ENCODE assay signal across 20 cellular contexts in genomic region chr11:112541140-112541901, GRCh38.
"Had no signal": no experiment of that assay in that cellular context is flagged by ENCODE, and none has a peak within 500 bp of the region (broad histone marks: within the 10 kb centered on the region; RNA-seq: fewer than 3 reads in every experiment).

No MANE protein-coding gene starts in this region.

- DNase-seq: activated CD4-positive, alpha-beta T cell treated with anti-CD3 and anti-CD28 coated beads, Interleukin-2, amount 50 U/mL, for 4 hours; activated gamma-delta T cell; activated T-cell treated with anti-CD3 and anti-CD28 coated beads, Interleukin-2, amount 50 U/mL, for 72 hours; cerebellar nuclear complex; cortex of kidney; esophagus squamous epithelium; hippocampal formation; islet precursor cell; sigmoid colon; spleen; stimulated activated CD4-positive, alpha-beta T cell treated with anti-CD3 and anti-CD28 coated beads, Interleukin-4, amount 100 ng/mL, for 4 hours; stimulated activated naive B cell treated with anti-CD40 and anti-IgM and Interleukin-4, amounts not matched to agents 10 μg/mL and 1 μg/mL and 100 μg/mL, for 72 hours; T-helper 2 cell; upper lobe of left lung; WERI-Rb-1 had no signal

- H3K27me3 ChIP-seq: ascending aorta, sigmoid colon, upper lobe of left lung had no signal

- H3K9me3 Mint-ChIP-seq: activated naive CD4-positive, alpha-beta T cell treated with anti-CD3 and anti-CD28 coated beads, Interleukin-2, amount 50 U/mL, for 24 hours; stimulated activated naive B cell treated with anti-CD40 and anti-IgM and Interleukin-4, amounts not matched to agents 10 μg/mL and 1 μg/mL and 100 μg/mL, for 72 hours had no signal

- H3K4me3 ChIP-seq: ascending aorta, esophagus squamous epithelium, prostate gland, sigmoid colon, spleen, thoracic aorta, upper lobe of left lung had no signal

- H3K4me1 ChIP-seq: prostate gland, spleen had no signal

- H3K4me3 Mint-ChIP-seq: activated naive CD4-positive, alpha-beta T cell treated with anti-CD3 and anti-CD28 coated beads, Interleukin-2, amount 50 U/mL, for 24 hours; activated T-cell treated with anti-CD3 and anti-CD28 coated beads, Interleukin-2, amount 50 U/mL, for 72 hours; neural crest cell; stimulated activated naive B cell treated with anti-CD40 and anti-IgM and Interleukin-4, amounts not matched to agents 10 μg/mL and 1 μg/mL and 100 μg/mL, for 72 hours had no signal

- H3K27ac Mint-ChIP-seq: activated naive CD4-positive, alpha-beta T cell treated with anti-CD3 and anti-CD28 coated beads, Interleukin-2, amount 50 U/mL, for 24 hours; activated T-cell treated with anti-CD3 and anti-CD28 coated beads, Interleukin-2, amount 50 U/mL, for 72 hours; stimulated activated naive B cell treated with anti-CD40 and anti-IgM and Interleukin-4, amounts not matched to agents 10 μg/mL and 1 μg/mL and 100 μg/mL, for 72 hours had no signal

- ATAC-seq: stimulated activated naive B cell treated with anti-CD40 and anti-IgM and Interleukin-4, amounts not matched to agents 10 μg/mL and 1 μg/mL and 100 μg/mL, for 72 hours had no signal

- H3K36me3 Mint-ChIP-seq: activated naive CD4-positive, alpha-beta T cell treated with anti-CD3 and anti-CD28 coated beads, Interleukin-2, amount 50 U/mL, for 24 hours; stimulated activated naive B cell treated with anti-CD40 and anti-IgM and Interleukin-4, amounts not matched to agents 10 μg/mL and 1 μg/mL and 100 μg/mL, for 72 hours had no signal

- H3K36me3 ChIP-seq: ascending aorta, esophagus squamous epithelium, prostate gland, sigmoid colon, spleen, thoracic aorta, upper lobe of left lung, WERI-Rb-1 had no signal

- H3K4me1 Mint-ChIP-seq: stimulated activated naive B cell treated with anti-CD40 and anti-IgM and Interleukin-4, amounts not matched to agents 10 μg/mL and 1 μg/mL and 100 μg/mL, for 72 hours had no signal

- H3K27ac ChIP-seq: ascending aorta, esophagus squamous epithelium, prostate gland, sigmoid colon, spleen, thoracic aorta, upper lobe of left lung, WERI-Rb-1 had no signal

- H3K9me3 ChIP-seq: ascending aorta, esophagus squamous epithelium, prostate gland, sigmoid colon, spleen, thoracic aorta, upper lobe of left lung had no signal
